12 cellular contexts compared by ENCODE assay signal in genomic region chr2:172550419-172550818, GRCh38.
"Had no signal": no experiment of that assay in that cellular context is flagged by ENCODE, and none has a peak within 500 bp of the region (broad histone marks: within the 10 kb centered on the region; RNA-seq: fewer than 3 reads in every experiment).

No MANE protein-coding gene starts in this region.

- H3K4me3 ChIP-seq: ascending aorta, esophagus squamous epithelium, pancreas, stomach, thoracic aorta had no signal

- H3K9me3 ChIP-seq: ascending aorta, esophagus squamous epithelium, pancreas, stomach, thoracic aorta had no signal

- H3K27ac Mint-ChIP-seq: activated CD4-positive, alpha-beta memory T cell treated with anti-CD3 and anti-CD28 coated beads, Interleukin-2, amount 10 ng/mL, durations not matched to agents 7 days and 5 days had no signal

- H3K27me3 ChIP-seq: ascending aorta, esophagus squamous epithelium, foreskin keratinocyte, pancreas, stomach had no signal

- H3K4me3 Mint-ChIP-seq: activated CD4-positive, alpha-beta memory T cell treated with anti-CD3 and anti-CD28 coated beads, Interleukin-2, amount 10 ng/mL, durations not matched to agents 7 days and 5 days had no signal

- DNase-seq: activated CD4-positive, alpha-beta memory T cell treated with anti-CD3 and anti-CD28 coated beads, Interleukin-2, amount 10 ng/mL, durations not matched to agents 7 days and 5 days; activated CD4-positive, alpha-beta T cell treated with anti-CD3 and anti-CD28 coated beads for 1 hour; activated CD8-positive, alpha-beta memory T cell treated with anti-CD3 and anti-CD28 coated beads, Interleukin-2, amount 50 U/mL, for 48 hours; activated naive CD4-positive, alpha-beta T cell treated with anti-CD3 and anti-CD28 coated beads, Interleukin-2, amount 50 U/mL, for 16 hours; esophagus squamous epithelium; foreskin keratinocyte; pancreas; stimulated activated CD4-positive, alpha-beta T cell treated with anti-CD3 and anti-CD28 coated beads, Interleukin-4, amount 100 ng/mL, for 24 hours; stomach; T-helper 9 cell had no signal

- H3K4me1 ChIP-seq: pancreas had no signal

- H3K36me3 ChIP-seq: ascending aorta, esophagus squamous epithelium, pancreas, stomach, thoracic aorta had no signal

- ATAC-seq: foreskin keratinocyte, pancreas had no signal

- H3K27ac ChIP-seq: ascending aorta, esophagus squamous epithelium, foreskin keratinocyte, pancreas, stomach, thoracic aorta had no signal
